ENCODE assay signal across 17 cellular contexts in genomic region chr9:96163141-96163540, GRCh38.
"Had no signal": no experiment of that assay in that cellular context is flagged by ENCODE, and none has a peak within 500 bp of the region (broad histone marks: within the 10 kb centered on the region; RNA-seq: fewer than 3 reads in every experiment).

No MANE protein-coding gene starts in this region.

- DNase-seq: effector CD4-positive, alpha-beta T cell; endodermal cell; erythroblast; foreskin melanocyte; left colon; left ventricle myocardium superior; mesenchymal stem cell; midbrain; nucleus accumbens; ovary; small intestine; stimulated activated CD4-positive, alpha-beta T cell treated with anti-CD3 and anti-CD28 coated beads, Interleukin-12 subunit alpha, Interleukin-12 subunit beta, amount 100 ng/mL, for 4 hours; stimulated activated naive CD4-positive, alpha-beta T cell treated with Interleukin-2 at 50 U/mL for 16 hours; thyroid gland had no signal

- H3K4me3 Mint-ChIP-seq: endodermal cell; natural killer cell treated with Interleukin-12 subunit alpha and Interleukin-12 subunit beta and Interleukin-15 and Interleukin-18, amount 100 ng/mL, for 72 hours; neural progenitor cell; type B pancreatic cell had no signal

- H3K27ac Mint-ChIP-seq: endodermal cell; natural killer cell treated with Interleukin-12 subunit alpha and Interleukin-12 subunit beta and Interleukin-15 and Interleukin-18, amount 100 ng/mL, for 72 hours; neural progenitor cell; type B pancreatic cell had no signal

- H3K4me1 Mint-ChIP-seq: endodermal cell had no signal

- ATAC-seq: left colon; left ventricle myocardium superior; natural killer cell treated with Interleukin-12 subunit alpha and Interleukin-12 subunit beta and Interleukin-15 and Interleukin-18, amount 100 ng/mL, for 72 hours had no signal

- H3K36me3 Mint-ChIP-seq: natural killer cell treated with Interleukin-12 subunit alpha and Interleukin-12 subunit beta and Interleukin-15 and Interleukin-18, amount 100 ng/mL, for 72 hours; neural progenitor cell; type B pancreatic cell had no signal

- H3K9me3 Mint-ChIP-seq: endodermal cell; natural killer cell treated with Interleukin-12 subunit alpha and Interleukin-12 subunit beta and Interleukin-15 and Interleukin-18, amount 100 ng/mL, for 72 hours had no signal
